In the genomic region with DNA sequence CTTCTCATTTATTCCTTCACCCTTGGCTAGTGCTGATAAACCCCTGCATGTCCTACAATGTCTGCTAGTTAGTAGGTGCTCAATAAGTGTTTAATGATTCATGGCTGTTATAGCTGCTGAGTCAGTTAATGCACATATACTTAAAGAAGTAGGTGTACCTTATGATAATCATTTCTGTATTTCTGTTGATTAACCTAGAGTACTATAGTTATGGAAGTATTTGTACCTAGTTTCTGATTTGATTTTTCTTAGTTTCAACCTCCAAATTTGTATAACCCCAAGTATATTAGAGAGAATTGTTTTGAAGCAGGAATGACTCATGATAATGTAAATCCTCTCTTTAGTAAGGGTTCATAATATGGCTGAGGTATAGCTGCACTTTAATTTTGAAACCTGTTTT, we compare ENCODE assay signal across 16 cellular contexts. TPM values are rescaled to one million over a fixed set of nuclear protein-coding genes. Genes with fewer than 3 reads are reported as not detected.
DNase-seq lines count a peak whose midpoint lies in the region; ATAC-seq and TF ChIP-seq lines count a peak whose summit lies in the region.
"Had no signal": no experiment of that assay in that cellular context is flagged by ENCODE, and none has a peak within 500 bp of the region (broad histone marks: within the 10 kb centered on the region; RNA-seq: fewer than 3 reads in every experiment).

No MANE protein-coding gene starts in this region.

- H3K27me3 Mint-ChIP-seq in activated T-cell treated with anti-CD3 and anti-CD28 coated beads, Interleukin-2, amount 50 U/mL, for 72 hours (ENCODE audit: low read depth): no peaks in the 10 kb centered on the region
- no peaks in the 10 kb centered on the region for H3K27me3 Mint-ChIP-seq in activated T-cell treated with anti-CD3 and anti-CD28 coated beads, Interleukin-2, amount 50 U/mL, for 24 hours
- H3K27me3 Mint-ChIP-seq in stimulated activated naive CD8-positive, alpha-beta T cell treated with anti-CD3 and anti-CD28 coated beads, Interleukin-15, amount 100 ng/mL, for 72 hours: no peaks in the 10 kb centered on the region

- H3K36me3 ChIP-seq in Peyer's patch (no peaks in the 10 kb centered on the region), upper lobe of right lung (no peaks in the 10 kb centered on the region)

- H3K27me3 ChIP-seq in Peyer's patch (no peaks in the 10 kb centered on the region), upper lobe of right lung (no peaks in the 10 kb centered on the region)

- H3K9me3 Mint-ChIP-seq in activated T-cell treated with anti-CD3 and anti-CD28 coated beads, Interleukin-2, amount 50 U/mL, for 72 hours: no peaks in the 10 kb centered on the region
- H3K9me3 Mint-ChIP-seq in activated T-cell treated with anti-CD3 and anti-CD28 coated beads, Interleukin-2, amount 50 U/mL, for 24 hours: no peaks in the 10 kb centered on the region
- H3K9me3 Mint-ChIP-seq in stimulated activated naive CD8-positive, alpha-beta T cell treated with anti-CD3 and anti-CD28 coated beads, Interleukin-15, amount 100 ng/mL, for 72 hours: no peaks in the 10 kb centered on the region
- H3K9me3 Mint-ChIP-seq: HFFc6, immature natural killer cell, nephron had no signal

- H3K4me3 Mint-ChIP-seq in activated T-cell treated with anti-CD3 and anti-CD28 coated beads, Interleukin-2, amount 50 U/mL, for 72 hours: no peak overlapping the region
- no peak overlapping the region for H3K4me3 Mint-ChIP-seq in activated T-cell treated with anti-CD3 and anti-CD28 coated beads, Interleukin-2, amount 50 U/mL, for 24 hours
- H3K4me3 Mint-ChIP-seq in stimulated activated naive CD8-positive, alpha-beta T cell treated with anti-CD3 and anti-CD28 coated beads, Interleukin-15, amount 100 ng/mL, for 72 hours: no peak overlapping the region
- H3K4me3 Mint-ChIP-seq: HFFc6, immature natural killer cell, nephron had no signal

- no peaks in the 10 kb centered on the region for H3K36me3 Mint-ChIP-seq in activated T-cell treated with anti-CD3 and anti-CD28 coated beads, Interleukin-2, amount 50 U/mL, for 72 hours (ENCODE audit: insufficient read depth in 2 of 2)
- H3K36me3 Mint-ChIP-seq in activated T-cell treated with anti-CD3 and anti-CD28 coated beads, Interleukin-2, amount 50 U/mL, for 24 hours (ENCODE audit: low read depth): no peaks in the 10 kb centered on the region
- H3K36me3 Mint-ChIP-seq: immature natural killer cell had no signal

- H3K4me1 ChIP-seq in Peyer's patch (peaks cover 0 to 18% (median 0%) of the 10 kb centered on the region in 4 donors), upper lobe of right lung (peaks cover 14% of the 10 kb centered on the region)

- no peak overlapping the region for H3K27ac Mint-ChIP-seq in activated T-cell treated with anti-CD3 and anti-CD28 coated beads, Interleukin-2, amount 50 U/mL, for 72 hours
- no peak overlapping the region for H3K27ac Mint-ChIP-seq in activated T-cell treated with anti-CD3 and anti-CD28 coated beads, Interleukin-2, amount 50 U/mL, for 24 hours
- no peak overlapping the region for H3K27ac Mint-ChIP-seq in stimulated activated naive CD8-positive, alpha-beta T cell treated with anti-CD3 and anti-CD28 coated beads, Interleukin-15, amount 100 ng/mL, for 72 hours
- H3K27ac Mint-ChIP-seq: HFFc6, immature natural killer cell, nephron had no signal

- H3K4me1 Mint-ChIP-seq in activated T-cell treated with anti-CD3 and anti-CD28 coated beads, Interleukin-2, amount 50 U/mL, for 72 hours (ENCODE audit: low read depth): peaks cover 5% of the 10 kb centered on the region
- H3K4me1 Mint-ChIP-seq in activated T-cell treated with anti-CD3 and anti-CD28 coated beads, Interleukin-2, amount 50 U/mL, for 24 hours (ENCODE audit: low read depth): peaks cover 26% of the 10 kb centered on the region
- peaks cover 24% of the 10 kb centered on the region for H3K4me1 Mint-ChIP-seq in stimulated activated naive CD8-positive, alpha-beta T cell treated with anti-CD3 and anti-CD28 coated beads, Interleukin-15, amount 100 ng/mL, for 72 hours

- no peak overlapping the region for H3K4me3 ChIP-seq in Peyer's patch
- H3K4me3 ChIP-seq in upper lobe of right lung: no peak overlapping the region

- no peak for DNase-seq in activated T-cell treated with anti-CD3 and anti-CD28 coated beads, Interleukin-2, amount 50 U/mL, for 72 hours
- no peak for DNase-seq in activated T-cell treated with anti-CD3 and anti-CD28 coated beads, Interleukin-2, amount 50 U/mL, for 24 hours
- DNase-seq in stimulated activated naive CD8-positive, alpha-beta T cell treated with anti-CD3 and anti-CD28 coated beads, Interleukin-15, amount 100 ng/mL, for 72 hours: no peak
- no peak for DNase-seq in KG1 (lab: John Stamatoyannopoulos, UW)
- no peak for DNase-seq in Peyer's patch
- DNase-seq in upper lobe of right lung: no peak
- DNase-seq: HFFc6; immature natural killer cell; NCI-H1092 treated with DMSO at 0.1 percent for 48 hours; RPMI8226; stimulated activated CD4-positive, alpha-beta T cell treated with anti-CD3 and anti-CD28 coated beads, Interleukin-12 subunit alpha, Interleukin-12 subunit beta, amount 100 ng/mL, for 4 hours; stimulated activated naive CD4-positive, alpha-beta T cell had no signal

- TF ChIP-seq POLR2A in Peyer's patch (IDR thresholded peaks at IDR 0.05): no peak

- intact Hi-C loops in upper lobe of right lung (cut with DNase I): no loop called here

- peak; percentile 64 to 81 for ATAC-seq in activated T-cell treated with anti-CD3 and anti-CD28 coated beads, Interleukin-2, amount 50 U/mL, for 72 hours (replicated peaks in 1 of 2)
- ATAC-seq in HG02571 (IDR thresholded peaks at IDR 0.05; ENCODE audit: unreplicated experiment) (peak; percentile 62), HG03354 (IDR thresholded peaks at IDR 0.05; ENCODE audit: poor library complexity, severe bottlenecking, unreplicated experiment) (peak; percentile 93), upper lobe of right lung (no peak)
- peak; percentile 84 for ATAC-seq in stimulated activated naive CD8-positive, alpha-beta T cell treated with anti-CD3 and anti-CD28 coated beads, Interleukin-15, amount 100 ng/mL, for 72 hours

- H3K27ac ChIP-seq in Peyer's patch (no peak overlapping the region), upper lobe of right lung (no peak overlapping the region)

- no peak for TF ChIP-seq CTCF in Peyer's patch (IDR thresholded peaks at IDR 0.05)
- TF ChIP-seq CTCF in upper lobe of right lung (IDR thresholded peaks at IDR 0.05): no peak

- H3K9me3 ChIP-seq in Peyer's patch (no peaks in the 10 kb centered on the region), upper lobe of right lung (no peaks in the 10 kb centered on the region)

RNA-seq across cellular contexts. Expression of a gene that starts 8.9 kb away (rescaled TPM):
- 10 to 100 TPM in 1 of 2 donors, 1 to 10 TPM in 1; 7.1 to 13.9 TPM for total RNA-seq in activated T-cell treated with anti-CD3 and anti-CD28 coated beads, Interleukin-2, amount 50 U/mL, for 72 hours
- total RNA-seq in Peyer's patch: 10 to 100 TPM; 20.0 to 31.4 (median 23.7) TPM
- total RNA-seq in upper lobe of right lung: 52.7 TPM

RNA-seq across cellular contexts. Expression of a gene that starts 51.4 kb away (rescaled TPM):
- total RNA-seq in activated T-cell treated with anti-CD3 and anti-CD28 coated beads, Interleukin-2, amount 50 U/mL, for 72 hours: not detected
- total RNA-seq in Peyer's patch: 10 to 100 TPM in 3 of 4 donors, 1 to 10 TPM in 1; 5.8 to 18.4 (median 15.1) TPM
- not detected for total RNA-seq in upper lobe of right lung
- total RNA-seq: endothelial cell of umbilical vein, HFFc6 had no signal
